8 cellular contexts compared by ENCODE assay signal in genomic region chr19:21698215-21698614, GRCh38.
DNase-seq lines count a peak whose midpoint lies in the region; ATAC-seq and TF ChIP-seq lines count a peak whose summit lies in the region.

No MANE protein-coding gene starts in this region.

- peaks cover 6% of the 10 kb centered on the region for H3K9me3 ChIP-seq in neural progenitor cell (ENCODE audit: low read depth)

- no peaks in the 10 kb centered on the region for H3K79me2 ChIP-seq in neural progenitor cell (ENCODE audit: low read depth)

- TF ChIP-seq CTCF in neural progenitor cell (IDR thresholded peaks at IDR 0.05), result peak; percentile 62

- no peaks in the 10 kb centered on the region for H3F3A ChIP-seq in neural progenitor cell (ENCODE audit: low read depth)

- no peaks in the 10 kb centered on the region for H3K36me3 ChIP-seq in neural progenitor cell

- peaks cover 7% of the 10 kb centered on the region for H3K36me3 Mint-ChIP-seq in effector memory CD8-positive, alpha-beta T cell (ENCODE audit: insufficient read depth)
- no peaks in the 10 kb centered on the region for H3K36me3 Mint-ChIP-seq in neural progenitor cell

- peak; percentile 44 for ATAC-seq in effector memory CD8-positive, alpha-beta T cell (replicated peaks)
- no peak for ATAC-seq in HG03520 (IDR thresholded peaks at IDR 0.05; ENCODE audit: unreplicated experiment)
- no peak for ATAC-seq in HG02759 (IDR thresholded peaks at IDR 0.05; ENCODE audit: unreplicated experiment)

- no peaks in the 10 kb centered on the region for H4K20me1 ChIP-seq in neural progenitor cell (ENCODE audit: low read depth)

- H3K27ac Mint-ChIP-seq in effector memory CD8-positive, alpha-beta T cell, result no peak overlapping the region
- no peak overlapping the region for H3K27ac Mint-ChIP-seq in neural progenitor cell

- no peaks in the 10 kb centered on the region for H3K4me1 Mint-ChIP-seq in effector memory CD8-positive, alpha-beta T cell (ENCODE audit: low read depth in 2 of 2)
- no peaks in the 10 kb centered on the region for H3K4me1 Mint-ChIP-seq in neural progenitor cell

- H3K4me2 ChIP-seq in neural progenitor cell, result no peak overlapping the region

- no peak overlapping the region for H3K4me3 Mint-ChIP-seq in effector memory CD8-positive, alpha-beta T cell
- H3K4me3 Mint-ChIP-seq in neural progenitor cell, result no peak overlapping the region

- H3K4me1 ChIP-seq in neural progenitor cell, result no peaks in the 10 kb centered on the region

- H3K27ac ChIP-seq in neural progenitor cell, result no peak overlapping the region

- no peaks in the 10 kb centered on the region for H3K27me3 ChIP-seq in neural progenitor cell

- no peak overlapping the region for H3K9ac ChIP-seq in neural progenitor cell

- no peaks in the 10 kb centered on the region for H3K9me3 Mint-ChIP-seq in effector memory CD8-positive, alpha-beta T cell
- peaks cover 43% of the 10 kb centered on the region for H3K9me3 Mint-ChIP-seq in neural progenitor cell

- DNase-seq in GM03348 (ENCODE audit: low spot score), result peak; percentile 20
- peak; percentile 19 for DNase-seq in NCI-H2227 (lab: John Stamatoyannopoulos, UW; ENCODE audit: unreplicated experiment)
- DNase-seq in effector memory CD8-positive, alpha-beta T cell, result peak in 2 of 3 experiments; percentile 2 to 7
- DNase-seq in neural progenitor cell (ENCODE audit: low spot score), result peak; percentile 17
- no peak for DNase-seq in NCI-H1048 (lab: John Stamatoyannopoulos, UW)
- DNase-seq in mesenteric fat pad (ENCODE audit: low spot score), result no peak

- H3K4me3 ChIP-seq in neural progenitor cell, result no peak overlapping the region

- peaks cover 9 to 18% of the 10 kb centered on the region in 2 donors for H3K27me3 Mint-ChIP-seq in effector memory CD8-positive, alpha-beta T cell
- H3K27me3 Mint-ChIP-seq in neural progenitor cell (ENCODE audit: insufficient read depth, low read depth), result peaks cover 6% of the 10 kb centered on the region

- no peak overlapping the region for H2AFZ ChIP-seq in neural progenitor cell (replicated peaks)

Comparison
In these comparisons a context has a peak if more than half of its experiments do, and no peak if none do; other contexts are left out.
1. DNase-seq: peak in GM03348 (single experiment), NCI-H2227 (single experiment), effector memory CD8-positive, alpha-beta T cell (2 of 3) and neural progenitor cell (single experiment); none in NCI-H1048 (single experiment) and mesenteric fat pad (single experiment).